Comparison of ENCODE assay signal across 8 cellular contexts in the genomic region with DNA sequence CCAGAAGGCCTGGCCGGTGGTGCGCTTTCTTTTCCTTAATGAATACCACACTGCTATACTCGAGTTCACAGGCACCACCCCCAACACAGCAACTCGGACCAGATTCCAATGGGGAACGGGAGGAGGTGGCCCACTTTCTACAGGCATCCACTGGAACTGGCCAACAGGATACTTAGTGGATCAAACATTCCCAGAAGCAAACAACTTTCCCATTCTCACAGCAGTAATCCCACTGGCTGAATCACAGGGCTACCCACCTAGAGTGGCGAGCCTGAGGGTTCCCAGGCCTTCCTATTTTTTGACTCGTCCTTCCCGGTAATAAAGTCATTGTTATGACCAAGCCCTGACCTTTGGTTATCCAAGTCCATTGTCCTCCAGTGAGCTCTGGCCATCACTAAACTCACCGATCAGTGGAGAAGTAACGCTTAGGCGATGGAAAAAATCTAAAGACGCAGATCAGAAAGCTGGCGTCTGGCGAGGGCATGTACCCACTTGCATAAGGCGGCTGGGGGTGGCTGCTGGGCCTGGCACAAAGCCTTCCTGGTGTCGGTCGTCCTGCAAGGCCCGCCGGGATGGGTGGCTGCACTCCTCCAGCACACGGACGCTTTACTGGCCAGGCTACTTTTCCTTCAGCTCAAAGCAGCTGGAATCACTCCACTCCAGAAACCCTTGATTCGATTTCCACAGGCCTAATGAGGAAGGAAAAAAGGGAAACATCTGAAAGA. TPM values are rescaled to one million over a fixed set of nuclear protein-coding genes. Genes with fewer than 3 reads are reported as not detected.
DNase-seq lines count a peak whose midpoint lies in the region; ATAC-seq, FAIRE-seq and TF ChIP-seq lines count a peak whose summit lies in the region.

No MANE protein-coding gene starts in this region.

- intact Hi-C loops in CD4-positive, alpha-beta memory T cell (cut with micrococcal nuclease): loop anchor here (2.0 kb wide), 1 partner anchor 73 kb away; a partner anchor contains a TSS

- peaks cover 26% of the 10 kb centered on the region for H3K4me1 ChIP-seq in CD4-positive, alpha-beta memory T cell (ENCODE audit: insufficient read depth, low read length)

- no peaks in the 10 kb centered on the region for H3K9me3 ChIP-seq in CD4-positive, alpha-beta memory T cell (ENCODE audit: control insufficient read depth in 1 of 2, low read length in 2 of 2)

- peak overlapping the region; percentile 63 for H3K27ac ChIP-seq in CD4-positive, alpha-beta memory T cell (ENCODE audit: low read depth, low read length)
- peak overlapping the region; percentile 99 for H3K27ac ChIP-seq in epithelial cell of prostate

- H3K9me3 Mint-ChIP-seq in CD4-positive, alpha-beta memory T cell: peaks cover 0 to 2% (median 0%) of the 10 kb centered on the region in 8 donors
- H3K9me3 Mint-ChIP-seq in naive thymus-derived CD8-positive, alpha-beta T cell: no peaks in the 10 kb centered on the region

- no peaks in the 10 kb centered on the region for H3K27me3 Mint-ChIP-seq in CD4-positive, alpha-beta memory T cell
- no peaks in the 10 kb centered on the region for H3K27me3 Mint-ChIP-seq in naive thymus-derived CD8-positive, alpha-beta T cell

- peaks cover 6 to 18% of the 10 kb centered on the region in 2 donors for H3K36me3 Mint-ChIP-seq in CD4-positive, alpha-beta memory T cell
- H3K36me3 Mint-ChIP-seq in naive thymus-derived CD8-positive, alpha-beta T cell: peaks cover 0 to 10% (median 0%) of the 10 kb centered on the region in 3 donors

- CTCF ChIA-PET in CD4-positive, alpha-beta memory T cell (lab: Charles Lee; ENCODE audit: partially characterized antibody): interaction anchor here (1.4 to 2.0 kb wide), 3 partner anchors 13 to 110 kb away, joined by 3 to 10 read pairs (median 4); a partner anchor contains a TSS

- H3K36me3 ChIP-seq in CD4-positive, alpha-beta memory T cell (ENCODE audit: insufficient read depth, low read length): peaks cover 5% of the 10 kb centered on the region

- FAIRE-seq in RCC 7860 (lab: Jason Lieb, UNC): peak; percentile 55

- H3K4me3 Mint-ChIP-seq in CD4-positive, alpha-beta memory T cell: peak overlapping the region; percentile 82 to 98 (median 92)
- peak overlapping the region; percentile 80 to 93 (median 89) for H3K4me3 Mint-ChIP-seq in naive thymus-derived CD8-positive, alpha-beta T cell

- H3K4me1 Mint-ChIP-seq in CD4-positive, alpha-beta memory T cell: peaks cover 16 to 43% (median 29%) of the 10 kb centered on the region in 4 donors
- peaks cover 10 to 26% (median 19%) of the 10 kb centered on the region in 4 donors for H3K4me1 Mint-ChIP-seq in naive thymus-derived CD8-positive, alpha-beta T cell

- ATAC-seq in naive thymus-derived CD8-positive, alpha-beta T cell: no peak
- ATAC-seq in GM18505 (IDR thresholded peaks at IDR 0.05; ENCODE audit: unreplicated experiment) (no peak), HG02884 (IDR thresholded peaks at IDR 0.05; ENCODE audit: unreplicated experiment) (no peak)

- H3K4me3 ChIP-seq in CD4-positive, alpha-beta memory T cell (ENCODE audit: low read length in 2 of 2): peak overlapping the region in 1 of 2 donors; percentile 64

- H3K27me3 ChIP-seq in CD4-positive, alpha-beta memory T cell (ENCODE audit: insufficient read depth, low read length): no peaks in the 10 kb centered on the region

- TF ChIP-seq POLR2A in GM18505 (IDR thresholded peaks at IDR 0.05; ENCODE audit: borderline replicate concordance, extremely low read depth, insufficient read depth, insufficient read length): no peak

- POLR2A ChIA-PET in CD4-positive, alpha-beta memory T cell (lab: Charles Lee; ENCODE audit: partially characterized antibody): interaction anchor here (0.9 to 1.2 kb wide), 2 partner anchors 16 to 82 kb away, joined by 3 to 4 read pairs; no protein-coding TSS in a partner anchor
- POLR2A ChIA-PET in naive thymus-derived CD8-positive, alpha-beta T cell (lab: Charles Lee): interaction anchor here (1.5 to 2.5 kb wide), 2 partner anchors 40 to 72 kb away, joined by 3 to 10 read pairs; a partner anchor contains a TSS

- H3K27ac Mint-ChIP-seq in CD4-positive, alpha-beta memory T cell: peak overlapping the region; percentile 73 to 97 (median 90)
- peak overlapping the region; percentile 29 to 88 (median 74) for H3K27ac Mint-ChIP-seq in naive thymus-derived CD8-positive, alpha-beta T cell

- DNase-seq in CD4-positive, alpha-beta memory T cell: no peak
- DNase-seq in RCC 7860 (ENCODE audit: low spot score) (peak; percentile 20), epithelial cell of prostate (ENCODE audit: low read depth, low spot score) (no peak), NCI-H345 (lab: John Stamatoyannopoulos, UW) (no peak), cortex of kidney (lab: John Stamatoyannopoulos, UW) (no peak)
- peak in 1 of 10 donors; percentile 4 for DNase-seq in naive thymus-derived CD8-positive, alpha-beta T cell

RNA-seq across cellular contexts. Expression of a gene that starts 1.2 kb away (rescaled TPM):
- total RNA-seq in CD4-positive, alpha-beta memory T cell: 10 to 100 TPM; 26.7 to 28.6 TPM
- polyA plus RNA-seq in CD4-positive, alpha-beta memory T cell: 1 to 10 TPM; 8.2 to 9.2 TPM
- 10 to 100 TPM; 14.4 to 17.4 TPM for total RNA-seq in naive thymus-derived CD8-positive, alpha-beta T cell
- 1 to 10 TPM; 5.0 to 5.7 (median 5.6) TPM for polyA plus RNA-seq in naive thymus-derived CD8-positive, alpha-beta T cell

RNA-seq across cellular contexts. Expression of a gene that starts 39.9 kb away (rescaled TPM):
- total RNA-seq in CD4-positive, alpha-beta memory T cell: 10 to 100 TPM; 58.5 to 61.0 TPM
- polyA plus RNA-seq in CD4-positive, alpha-beta memory T cell: 10 to 100 TPM; 42.8 to 43.2 TPM
- total RNA-seq in naive thymus-derived CD8-positive, alpha-beta T cell: 10 to 100 TPM; 38.5 to 43.7 TPM
- 10 to 100 TPM; 28.0 to 34.7 (median 34.6) TPM for polyA plus RNA-seq in naive thymus-derived CD8-positive, alpha-beta T cell
